Comparison of ENCODE assay signal across 8 cellular contexts in the genomic region with DNA sequence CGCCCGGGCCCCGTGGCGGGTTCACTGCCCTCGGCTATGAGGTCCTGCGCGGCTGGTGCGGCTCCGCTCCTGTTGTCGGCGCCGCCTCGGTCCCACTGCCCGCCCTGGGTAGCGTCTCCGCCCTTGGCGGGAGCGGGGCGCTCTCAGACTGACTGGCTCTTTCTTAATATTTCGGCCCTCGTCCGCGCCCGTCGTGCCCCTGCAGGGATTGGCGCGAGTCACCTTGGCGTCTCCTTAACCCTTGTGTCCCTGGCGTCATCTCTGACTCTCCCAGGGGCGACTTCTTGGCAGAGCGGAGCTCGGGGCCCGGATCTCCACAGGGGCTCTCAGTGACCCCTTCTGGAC. TPM values are rescaled to one million over a fixed set of nuclear protein-coding genes. Genes with fewer than 3 reads are reported as not detected.
A peak's percentile ranks its signal among the peaks of the same experiment; 100 is the strongest.
DNase-seq lines count a peak whose midpoint lies in the region; ATAC-seq, FAIRE-seq and TF ChIP-seq lines count a peak whose summit lies in the region.

No MANE protein-coding gene starts in this region.

- H3K27me3 ChIP-seq in HUES6 (ENCODE audit: control insufficient read depth, insufficient read depth, low read length) (no peaks in the 10 kb centered on the region), cardiac muscle cell (no peaks in the 10 kb centered on the region)

- H3K4me1 ChIP-seq in HUES6 (ENCODE audit: control insufficient read depth, insufficient read depth, low read length) (peaks cover 27% of the 10 kb centered on the region), cardiac muscle cell (ENCODE audit: low read depth) (peaks cover 4% of the 10 kb centered on the region)

- no peak for ATAC-seq in HG02759 (IDR thresholded peaks at IDR 0.05; ENCODE audit: unreplicated experiment)

- TF ChIP-seq CTCF in AG10803 (conservative IDR thresholded peaks at IDR 0.05; ENCODE audit: low read length), result no peak
- TF ChIP-seq CTCF in cardiac muscle cell (IDR thresholded peaks at IDR 0.05; ENCODE audit: low read depth, low read length), result no peak
- no peak for TF ChIP-seq CTCF in retinal pigment epithelial cell (conservative IDR thresholded peaks at IDR 0.05; ENCODE audit: low read depth, low read length)
- TF ChIP-seq CTCF in D721Med (IDR thresholded peaks at IDR 0.05; ENCODE audit: insufficient read depth, missing control alignments), result no peak

- peak overlapping the region; percentile 63 for H3K4me3 ChIP-seq in AG10803 (ENCODE audit: low read length)
- H3K4me3 ChIP-seq in HUES6 (ENCODE audit: low read depth, low read length), result peak overlapping the region; percentile 93
- H3K4me3 ChIP-seq in cardiac muscle cell, result peak overlapping the region; percentile 67
- peak overlapping the region; percentile 87 for H3K4me3 ChIP-seq in retinal pigment epithelial cell (ENCODE audit: low read length)

- FAIRE-seq in D721Med (lab: Jason Lieb, UNC), result no peak

- H3K9me3 ChIP-seq in HUES6 (ENCODE audit: control insufficient read depth, insufficient read depth, low read depth, low read length) (no peaks in the 10 kb centered on the region), cardiac muscle cell (ENCODE audit: low read depth) (no peaks in the 10 kb centered on the region)

- H3K27ac ChIP-seq in HUES6 (ENCODE audit: low read depth, low read length) (peak overlapping the region; percentile 99), cardiac muscle cell (peak overlapping the region; percentile 94)

- peak overlapping the region; percentile 99 for H3K9ac ChIP-seq in HUES6 (ENCODE audit: low read length)

- peak; percentile 26 for DNase-seq in AG10803 (ENCODE audit: low read depth)
- DNase-seq in activated effector memory CD4-positive, alpha-beta T cell treated with anti-CD3 and anti-CD28 coated beads, Interleukin-2, amount 50 U/mL, for 16 hours, result peak; percentile 82
- DNase-seq in cardiac muscle cell (ENCODE audit: low read depth in 1 of 2, low spot score in 1 of 2), result peak; percentile 29 to 63
- DNase-seq in retinal pigment epithelial cell (ENCODE audit: low read depth), result no peak
- no peak for DNase-seq in NCI-H1048 (lab: John Stamatoyannopoulos, UW)
- no peak for DNase-seq in D721Med (ENCODE audit: insufficient read length, low spot score)

- peaks cover 43% of the 10 kb centered on the region for H3K36me3 ChIP-seq in HUES6 (ENCODE audit: control insufficient read depth, insufficient read depth, low read length)
- H3K36me3 ChIP-seq in cardiac muscle cell, result peaks cover 21% of the 10 kb centered on the region

RNA-seq across cellular contexts. Expression of a gene that starts 1.3 kb away (rescaled TPM):
- 638 and 737 TPM in 2 replicates for total RNA-seq in cardiac muscle cell
- polyA plus RNA-seq in cardiac muscle cell, result 750 and 774 TPM in 2 replicates

Comparison
In these comparisons a context has a peak if more than half of its experiments do, and no peak if none do; other contexts are left out.
1. DNase-seq: peak in AG10803 (single experiment), activated effector memory CD4-positive, alpha-beta T cell treated with anti-CD3 and anti-CD28 coated beads, Interleukin-2, amount 50 U/mL, for 16 hours (single experiment) and cardiac muscle cell (2 of 2); none in retinal pigment epithelial cell (single experiment), NCI-H1048 (single experiment) and D721Med (single experiment).
2. Peak in every context shown above with its lines, with median percentiles within 50 percentile points of each other: H3K4me3 ChIP-seq.